8 cellular contexts compared by ENCODE assay signal in genomic region chr6:36131517-36132220, GRCh38. TPM values are rescaled to one million over a fixed set of nuclear protein-coding genes. Genes with fewer than 3 reads are reported as not detected.
DNase-seq lines count a peak whose midpoint lies in the region; ATAC-seq and TF ChIP-seq lines count a peak whose summit lies in the region.

No MANE protein-coding gene starts in this region.

- H4K91ac ChIP-seq in IMR-90 (ENCODE audit: insufficient read depth, low read depth, low read length): peak overlapping the region; percentile 26; the same call in 1 of the 2 replicates

- peak overlapping the region; percentile 18 for H2BK5ac ChIP-seq in IMR-90 (ENCODE audit: low read depth, low read length, poor library complexity, severe bottlenecking)

- POLR2A ChIA-PET in IMR-90 (lab: Charles Lee; ENCODE audit: unreplicated experiment): no interaction called here

- H3K36me3 ChIP-seq in IMR-90 (ENCODE audit: control insufficient read depth, insufficient read depth, low read length): no peaks in the 10 kb centered on the region; the same call in 1 of the 2 replicates
- no peaks in the 10 kb centered on the region for H3K36me3 ChIP-seq in SU-DHL-6 (ENCODE audit: low read length)
- H3K36me3 ChIP-seq in aorta (ENCODE audit: control insufficient read depth in 1 of 2, insufficient read depth in 2 of 2, low read length in 1 of 2): no peaks in the 10 kb centered on the region

- peak overlapping the region; percentile 5; the same call in 1 of the 2 replicates for H4K5ac ChIP-seq in IMR-90 (ENCODE audit: low read depth, low read length)

- ATAC-seq in GM21737 (IDR thresholded peaks at IDR 0.05; ENCODE audit: unreplicated experiment) (peak; percentile 88), IMR-90 (ENCODE audit: low read depth) (peak; percentile 28), memory B cell (ENCODE audit: low read depth) (peak; percentile 56), aorta (ENCODE audit: low FRiP score) (no peak)
- peak; percentile 76 for ATAC-seq in central memory CD8-positive, alpha-beta T cell (replicated peaks; ENCODE audit: extremely low read depth, poor library complexity, severe bottlenecking)

- H3K4me1 ChIP-seq in IMR-90 (ENCODE audit: control insufficient read depth, insufficient read depth, low read length) (peaks cover 33% of the 10 kb centered on the region), aorta (ENCODE audit: control insufficient read depth in 1 of 2, insufficient read depth in 2 of 2, low read length in 2 of 2) (no peaks in the 10 kb centered on the region)

- in situ Hi-C loops in IMR-90 (cut with MboI; ENCODE audit: low sequenced_read_pairs): no loop called here

- H3K9me3 ChIP-seq in IMR-90 (ENCODE audit: control insufficient read depth, insufficient read depth, low read length): no peaks in the 10 kb centered on the region
- no peaks in the 10 kb centered on the region for H3K9me3 ChIP-seq in SU-DHL-6 (ENCODE audit: insufficient read depth, low read length)
- no peaks in the 10 kb centered on the region for H3K9me3 ChIP-seq in aorta (ENCODE audit: control insufficient read depth, low read length)

- no peaks in the 10 kb centered on the region for H3K9me3 Mint-ChIP-seq in central memory CD8-positive, alpha-beta T cell
- no peaks in the 10 kb centered on the region for H3K9me3 Mint-ChIP-seq in memory B cell

- H3K14ac ChIP-seq in IMR-90 (replicated peaks; ENCODE audit: low read depth, low read length): peak overlapping the region; percentile 24; the same call in 1 of the 2 replicates

- intact Hi-C loops in IMR-90 (cut with micrococcal nuclease) (no loop called here), aorta (cut with DNase I) (no loop called here)

- H3K27ac Mint-ChIP-seq in central memory CD8-positive, alpha-beta T cell (ENCODE audit: low read depth): peak overlapping the region; percentile 4
- peak overlapping the region; percentile 2 for H3K27ac Mint-ChIP-seq in memory B cell

- peak overlapping the region; percentile 16; the same call in 1 of the 2 replicates for H3K27ac ChIP-seq in IMR-90 (ENCODE audit: insufficient read depth, low read length)
- H3K27ac ChIP-seq in SU-DHL-6 (ENCODE audit: low read depth, low read length): peak overlapping the region; percentile 64
- no peak overlapping the region for H3K27ac ChIP-seq in aorta (ENCODE audit: low read depth in 1 of 2, low read length in 2 of 2)

- TF ChIP-seq RAD21 in IMR-90 (IDR thresholded peaks at IDR 0.05; ENCODE audit: low read length): no peak

- peak overlapping the region; percentile 18; the same call in 1 of the 3 replicates for H2BK15ac ChIP-seq in IMR-90 (ENCODE audit: low read depth, low read length)

- peak overlapping the region; percentile 24 for H3K4me2 ChIP-seq in IMR-90 (ENCODE audit: low read depth, low read length)
- H3K4me2 ChIP-seq in SU-DHL-6 (ENCODE audit: low read depth, low read length, poor library complexity, severe bottlenecking): peak overlapping the region; percentile 61

- CTCF ChIA-PET in IMR-90 (lab: Yijun Ruan, JAX): interaction anchor here (1.1 kb wide), 1 partner anchor 8 kb away, joined by 3 read pairs; no protein-coding TSS in a partner anchor

- H3K4me3 ChIP-seq in IMR-90 (ENCODE audit: insufficient read depth, low read depth, low read length) (no peak overlapping the region), SU-DHL-6 (ENCODE audit: insufficient read depth, low read length, poor library complexity, severe bottlenecking) (peak overlapping the region; percentile 62), aorta (ENCODE audit: low read length in 2 of 2) (no peak overlapping the region)

- dilution Hi-C loops in IMR-90 (cut with HindIII; ENCODE audit: low sequenced_read_pairs, unreplicated experiment): no loop called here

- H3K56ac ChIP-seq in IMR-90 (ENCODE audit: extremely low read depth, insufficient read depth, low read length): no peak overlapping the region

- no peaks in the 10 kb centered on the region for H3K9me2 ChIP-seq in SU-DHL-6 (replicated peaks; ENCODE audit: insufficient read depth, low read length)

- DNase-seq in GM10266 (ENCODE audit: extremely low spot score) (peak; percentile 85), IMR-90 (peak; percentile 80), memory B cell (ENCODE audit: low spot score in 2 of 2) (no peak), aorta (no peak)
- no peak for DNase-seq in central memory CD8-positive, alpha-beta T cell (ENCODE audit: low spot score in 2 of 2)
- DNase-seq in stimulated activated naive CD4-positive, alpha-beta T cell (lab: John Stamatoyannopoulos, UW): peak in 4 of 6 experiments; percentile 20 to 62 (median 39)

- peak overlapping the region; percentile 86 for H3K4me3 Mint-ChIP-seq in central memory CD8-positive, alpha-beta T cell
- peak overlapping the region; percentile 87 for H3K4me3 Mint-ChIP-seq in memory B cell

- H4K8ac ChIP-seq in IMR-90 (ENCODE audit: low read depth in 2 of 2, low read length in 2 of 2): peak overlapping the region; percentile 83 to 91; a peak in 3 of 4 replicates

- peaks cover 25% of the 10 kb centered on the region for H3K36me3 Mint-ChIP-seq in central memory CD8-positive, alpha-beta T cell (ENCODE audit: insufficient read depth)
- peaks cover 20% of the 10 kb centered on the region for H3K36me3 Mint-ChIP-seq in memory B cell

- H4K20me1 ChIP-seq in IMR-90 (ENCODE audit: insufficient read depth, low read length) (no peaks in the 10 kb centered on the region), SU-DHL-6 (ENCODE audit: low read depth, low read length) (no peaks in the 10 kb centered on the region)

- peaks cover 49% of the 10 kb centered on the region for H3K4me1 Mint-ChIP-seq in central memory CD8-positive, alpha-beta T cell
- peaks cover 47% of the 10 kb centered on the region for H3K4me1 Mint-ChIP-seq in memory B cell

- peak overlapping the region; percentile 92 for H2AK5ac ChIP-seq in IMR-90 (ENCODE audit: low read depth, low read length)

- H3K27me3 Mint-ChIP-seq in central memory CD8-positive, alpha-beta T cell: no peaks in the 10 kb centered on the region
- H3K27me3 Mint-ChIP-seq in memory B cell: no peaks in the 10 kb centered on the region

- peaks cover 0 to 18% of the 10 kb centered on the region in 2 experiments; a peak in 1 of 4 replicates for H3K79me1 ChIP-seq in IMR-90 (ENCODE audit: low read depth in 1 of 2, low read length in 2 of 2)

- no peak for TF ChIP-seq POLR2A in IMR-90 (IDR thresholded peaks at IDR 0.05; ENCODE audit: low read depth, low read length)

- peak overlapping the region; percentile 10; the same call in 1 of the 2 replicates for H2BK120ac ChIP-seq in IMR-90 (ENCODE audit: low read depth, low read length)

- peak overlapping the region; percentile 7; the same call in 1 of the 2 replicates for H2BK20ac ChIP-seq in IMR-90 (ENCODE audit: low read depth, low read length)

- H3K4ac ChIP-seq in IMR-90 (ENCODE audit: low read depth, low read length): peak overlapping the region; percentile 26

- peaks cover 22% of the 10 kb centered on the region for H3K9me1 ChIP-seq in IMR-90 (ENCODE audit: insufficient read depth, low read length)

- H3K27me3 ChIP-seq in IMR-90 (ENCODE audit: control insufficient read depth, insufficient read depth, low read length) (no peaks in the 10 kb centered on the region), SU-DHL-6 (ENCODE audit: low read length) (no peaks in the 10 kb centered on the region), aorta (ENCODE audit: control insufficient read depth in 1 of 2, insufficient read depth in 2 of 2, low read length in 1 of 2) (no peaks in the 10 kb centered on the region)

- H2AFZ ChIP-seq in IMR-90 (replicated peaks; ENCODE audit: low read length, poor library complexity) (peak overlapping the region; percentile 89), SU-DHL-6 (ENCODE audit: low read depth, low read length, severe bottlenecking) (peak overlapping the region; percentile 66)

- BruUV-seq in IMR-90 (replicated peaks; lab: Mats Ljungman, UMichigan): no TSS peak

- TF ChIP-seq CTCF in GM10266 (IDR thresholded peaks at IDR 0.05; ENCODE audit: control insufficient read depth, insufficient read depth, low read depth, missing control alignments) (no peak), IMR-90 (conservative IDR thresholded peaks at IDR 0.05; ENCODE audit: low read depth, low read length) (no peak), SU-DHL-6 (IDR thresholded peaks at IDR 0.05; ENCODE audit: insufficient read depth, low read length, poor library complexity, severe bottlenecking) (no peak)

- no CpG with 5 or more reads among the region's 8 CpGs for WGBS in IMR-90 (ENCODE audit: extremely low coverage in 2 of 2, insufficient read length in 1 of 2), 2 experiments
- WGBS in aorta, 2 donors: 80 to 84% methylated on average over 8 of the region's 8 CpGs

- no peak overlapping the region for H3K9ac ChIP-seq in IMR-90 (ENCODE audit: low read depth, low read length)
- peak overlapping the region; percentile 68 for H3K9ac ChIP-seq in SU-DHL-6 (ENCODE audit: low read length)

- H3F3A ChIP-seq in SU-DHL-6 (ENCODE audit: insufficient read depth): peaks cover 14% of the 10 kb centered on the region

- peak overlapping the region; percentile 18 for H2AK9ac ChIP-seq in IMR-90 (replicated peaks; ENCODE audit: low read depth, low read length, poor library complexity)

- H3K18ac ChIP-seq in IMR-90 (ENCODE audit: low read depth, low read length): peak overlapping the region; percentile 10

- H3K79me2 ChIP-seq in SU-DHL-6 (ENCODE audit: insufficient read depth, low read length): no peaks in the 10 kb centered on the region

- peak overlapping the region; percentile 15; the same call in 1 of the 2 replicates for H3K23ac ChIP-seq in IMR-90 (ENCODE audit: low read depth, low read length)

TF ChIP-seq in IMR-90, 13 proteins besides CTCF, POLR2A, EP300 and RAD21 (continues in another document):
- TF ChIP-seq MXI1 (IDR thresholded peaks at IDR 0.05; ENCODE audit: borderline replicate concordance, low read depth, low read length) (0 out of 2 replicates have a peak, but pooled peaks have one; percentile 11), BHLHE40 (IDR thresholded peaks at IDR 0.05; ENCODE audit: low read depth, low read length) (no peak), NFE2L2 (IDR thresholded peaks at IDR 0.05; ENCODE audit: low read depth, low read length) (no peak), RCOR1 (IDR thresholded peaks at IDR 0.05; ENCODE audit: insufficient replicate concordance, low read length) (no peak), CEBPB (IDR thresholded peaks at IDR 0.05; ENCODE audit: low read depth, low read length) (no peak), SMC3 (IDR thresholded peaks at IDR 0.05; ENCODE audit: low read depth, low read length) (no peak)

RNA-seq across cellular contexts. Expression of gene MAPK13, which starts 1.4 kb away (rescaled TPM):
- 1.9 and 2.0 TPM in 2 replicates for total RNA-seq in IMR-90 (2012; rRNA removed)
- polyA plus RNA-seq in IMR-90 (2012; rRNA removed): 2.8 and 2.9 TPM in 2 replicates
- 2.3 and 2.8 TPM in 2 replicates for polyA plus RNA-seq in IMR-90 (2012; cell fraction: cytosol; rRNA removed)
- 19.2 and 25.7 TPM in 2 replicates for polyA plus RNA-seq in IMR-90 (2012; cell fraction: nucleus; rRNA removed; ENCODE audit: low replicate concordance)
- total RNA-seq in aorta: 10 to 100 TPM; 10.1 to 12.9 TPM
- polyA plus RNA-seq in aorta: 10 to 100 TPM in 1 of 2 donors, 1 to 10 TPM in 1; 2.2 to 20.3 TPM

Comparison
In these comparisons a context has a peak if more than half of its experiments do, and no peak if none do; other contexts are left out.
1. DNase-seq: peak in GM10266 (single experiment), IMR-90 (single experiment) and stimulated activated naive CD4-positive, alpha-beta T cell (4 of 6); none in central memory CD8-positive, alpha-beta T cell (0 of 2), memory B cell (0 of 2) and aorta (0 of 2).
2. H3K27ac ChIP-seq: peak in IMR-90 (single experiment) and SU-DHL-6 (single experiment); none in aorta (0 of 2).